ENCODE assay signal across 9 cellular contexts in genomic region chr10:12707461-12708185, GRCh38.
A peak's percentile ranks its signal among the peaks of the same experiment; 100 is the strongest.
DNase-seq lines count a peak whose midpoint lies in the region; ATAC-seq and TF ChIP-seq lines count a peak whose summit lies in the region.
"Had no signal": no experiment of that assay in that cellular context is flagged by ENCODE, and none has a peak within 500 bp of the region (broad histone marks: within the 10 kb centered on the region; RNA-seq: fewer than 3 reads in every experiment).

No MANE protein-coding gene starts in this region.

- no peak overlapping the region for H3K14ac ChIP-seq in mesenchymal stem cell (ENCODE audit: low read length in 2 of 2)

- no peak overlapping the region for H3K9ac ChIP-seq in BLaER1
- peak overlapping the region; percentile 62 for H3K9ac ChIP-seq in mesenchymal stem cell (ENCODE audit: low read length)

- H4K91ac ChIP-seq in mesenchymal stem cell (ENCODE audit: low read length) = peak overlapping the region; percentile 90

- peak overlapping the region; percentile 37 for H2AK5ac ChIP-seq in mesenchymal stem cell (ENCODE audit: low read length, severe bottlenecking)

- no peak for ATAC-seq in GM18868 (IDR thresholded peaks at IDR 0.05; ENCODE audit: unreplicated experiment)

- intact Hi-C loops in transverse colon (cut with DNase I; ENCODE audit: low total_unique reads) = loop anchor here (10.0 kb wide), 1 partner anchor 363 kb away; the partner anchor contains the start of gene CAMK1D

- H4K8ac ChIP-seq in mesenchymal stem cell (ENCODE audit: low read length) = peak overlapping the region; percentile 47

- H3K9me3 ChIP-seq in BLaER1 = no peaks in the 10 kb centered on the region
- no peaks in the 10 kb centered on the region for H3K9me3 ChIP-seq in SJCRH30 (replicated peaks)
- H3K9me3 ChIP-seq in mesenchymal stem cell (ENCODE audit: control insufficient read depth, low read length) = no peaks in the 10 kb centered on the region
- no peaks in the 10 kb centered on the region for H3K9me3 ChIP-seq in transverse colon

- no peak overlapping the region for H3K23ac ChIP-seq in mesenchymal stem cell (ENCODE audit: low read length in 2 of 2)

- H3K4ac ChIP-seq in mesenchymal stem cell (ENCODE audit: low read depth in 1 of 2, low read length in 2 of 2) = peak overlapping the region in 1 of 2 experiments; percentile 29

- peak overlapping the region; percentile 82 to 87 for H3K18ac ChIP-seq in mesenchymal stem cell (ENCODE audit: low read depth in 1 of 2, low read length in 2 of 2)

- no peak for TF ChIP-seq POLR2A in transverse colon (IDR thresholded peaks at IDR 0.05)

- DNase-seq in GM20000 (ENCODE audit: low spot score) (peak; percentile 18), SJCRH30 (peak; percentile 41 to 56), dedifferentiated amniotic fluid mesenchymal stem cell (ENCODE audit: extremely low spot score) (peak; percentile 90), mesenchymal stem cell (peak; percentile 92), transverse colon (peak; percentile 31), NCI-H128 (lab: John Stamatoyannopoulos, UW; ENCODE audit: unreplicated experiment) (no peak)

- H2BK120ac ChIP-seq in mesenchymal stem cell (ENCODE audit: low read depth, low read length) = peak overlapping the region; percentile 19

- no peak overlapping the region for H2BK15ac ChIP-seq in mesenchymal stem cell (ENCODE audit: low read depth, poor library complexity, severe bottlenecking)

- no peak overlapping the region for H2AFZ ChIP-seq in mesenchymal stem cell (ENCODE audit: low read depth, low read length)

- peak overlapping the region; percentile 94 to 96 for H2BK12ac ChIP-seq in mesenchymal stem cell (ENCODE audit: low read length in 2 of 2)

- in situ Hi-C loops in transverse colon (cut with MboI; ENCODE audit: low pct_ligation_motif_present in 1 of 4, low pct_unique_long_range_greater_than_20kb in 1 of 4, low sequenced_read_pairs in 3 of 4) = loop anchor here in 1 of 4 donors (5.0 kb wide), 1 partner anchor 445 kb away; no protein-coding TSS in a partner anchor

- H3K4me3 ChIP-seq in BLaER1 (no peak overlapping the region), SJCRH30 (no peak overlapping the region), mesenchymal stem cell (ENCODE audit: insufficient read depth in 1 of 2, low read depth in 1 of 2, low read length in 2 of 2) (no peak overlapping the region), transverse colon (no peak overlapping the region)
- H3K4me3 ChIP-seq: SK-N-MC had no signal

- TF ChIP-seq CTCF in GM20000 (IDR thresholded peaks at IDR 0.05; ENCODE audit: extremely low read depth, missing control alignments) (peak; percentile 15), transverse colon (IDR thresholded peaks at IDR 0.05) (peak in 4 of 5 experiments; percentile 32 to 50 (median 38))

- peak overlapping the region; percentile 10; the same call in 1 of the 2 replicates for H3K4me2 ChIP-seq in BLaER1
- H3K4me2 ChIP-seq in mesenchymal stem cell (ENCODE audit: low read length, poor library complexity, severe bottlenecking) = no peak overlapping the region

- no peak overlapping the region for H3K27ac ChIP-seq in BLaER1
- H3K27ac ChIP-seq in SJCRH30 = no peak overlapping the region
- H3K27ac ChIP-seq in mesenchymal stem cell (ENCODE audit: low read length, poor library complexity, severe bottlenecking) = peak overlapping the region; percentile 94
- peak overlapping the region; percentile 72 to 81 (median 78) for H3K27ac ChIP-seq in transverse colon
- H3K27ac ChIP-seq: SK-N-MC had no signal

- peaks cover 19% of the 10 kb centered on the region for H3K79me1 ChIP-seq in mesenchymal stem cell (replicated peaks; ENCODE audit: low read length, poor library complexity, severe bottlenecking)

- peak overlapping the region; percentile 85 for H2BK5ac ChIP-seq in mesenchymal stem cell (ENCODE audit: low read depth, low read length, poor library complexity, severe bottlenecking)

- WGBS in mesenchymal stem cell = 39% methylated on average over 10 of the region's 10 CpGs
- 33 to 46% methylated on average over 6 to 10 of the region's 10 CpGs for WGBS in transverse colon (ENCODE audit: low coverage in 1 of 2), 2 donors

- H3K36me3 ChIP-seq in BLaER1 = no peaks in the 10 kb centered on the region
- H3K36me3 ChIP-seq in SJCRH30 = no peaks in the 10 kb centered on the region
- H3K36me3 ChIP-seq in mesenchymal stem cell (ENCODE audit: control insufficient read depth in 1 of 2, insufficient read depth in 2 of 2, low read depth in 1 of 2, low read length in 2 of 2) = peaks cover 0 to 5% of the 10 kb centered on the region in 2 experiments
- H3K36me3 ChIP-seq in transverse colon = no peaks in the 10 kb centered on the region

- H3K4me1 ChIP-seq in BLaER1 = peaks cover 5% of the 10 kb centered on the region; the same call in 1 of the 2 replicates
- peaks cover 10% of the 10 kb centered on the region; the same call in 1 of the 2 replicates for H3K4me1 ChIP-seq in SJCRH30
- peaks cover 19% of the 10 kb centered on the region for H3K4me1 ChIP-seq in mesenchymal stem cell (ENCODE audit: control insufficient read depth, insufficient read depth, low read depth, low read length)
- H3K4me1 ChIP-seq in transverse colon = peaks cover 28 to 53% (median 39%) of the 10 kb centered on the region in 4 donors

- no peak for TF ChIP-seq EP300 in transverse colon (IDR thresholded peaks at IDR 0.05; ENCODE audit: low read depth)

- H4K20me1 ChIP-seq in BLaER1 = 0 out of 2 replicates have a peak, but pooled peaks cover 5% of the 10 kb centered on the region

- no peaks in the 10 kb centered on the region for H3K27me3 ChIP-seq in BLaER1
- no peaks in the 10 kb centered on the region for H3K27me3 ChIP-seq in SJCRH30
- no peaks in the 10 kb centered on the region for H3K27me3 ChIP-seq in mesenchymal stem cell (ENCODE audit: control insufficient read depth in 1 of 2, insufficient read depth in 1 of 2, low read length in 2 of 2)
- H3K27me3 ChIP-seq in transverse colon = no peaks in the 10 kb centered on the region

Comparison
In these comparisons a context has a peak if more than half of its experiments do, and no peak if none do; other contexts are left out.
1. H3K27ac ChIP-seq: peak in mesenchymal stem cell (single experiment) and transverse colon (4 of 4); none in BLaER1 (single experiment) and SJCRH30 (single experiment).